Comparison of ENCODE assay signal across 2 cellular contexts in genomic region chr5:91955610-91956009, GRCh38.
TF ChIP-seq lines count a peak whose summit lies in the region.

No MANE protein-coding gene starts in this region.

TF ChIP-seq in SK-N-SH, 30 proteins besides CTCF, POLR2A, EP300 and RAD21 (continued from another document):
- no peak for TF ChIP-seq YY1 (IDR thresholded peaks at IDR 0.05; ENCODE audit: low read depth)
- TF ChIP-seq GABPA (IDR thresholded peaks at IDR 0.05; ENCODE audit: low read depth): no peak
- TF ChIP-seq NRF1 (IDR thresholded peaks at IDR 0.05; ENCODE audit: low read depth, low read length): no peak
- no peak for TF ChIP-seq FOSL2 (IDR thresholded peaks at IDR 0.05; ENCODE audit: borderline replicate concordance, low read depth)
- TF ChIP-seq FOXM1 (IDR thresholded peaks at IDR 0.05; ENCODE audit: low read depth): no peak
- no peak for TF ChIP-seq RFX5 (IDR thresholded peaks at IDR 0.05; ENCODE audit: low read length)
- no peak for TF ChIP-seq USF2 (IDR thresholded peaks at IDR 0.05; ENCODE audit: borderline replicate concordance, low read depth, low read length)

TF ChIP-seq in GM12878, 131 proteins besides CTCF, POLR2A, EP300 and RAD21 (continued from another document):
- TF ChIP-seq ZBTB11 (CRISPR knock-in tag; IDR thresholded peaks at IDR 0.05): no peak
- TF ChIP-seq TCF12 (IDR thresholded peaks at IDR 0.05; ENCODE audit: low read depth, low read length): no peak
- TF ChIP-seq SIN3A (IDR thresholded peaks at IDR 0.05; ENCODE audit: low read depth, low read length): no peak
- TF ChIP-seq ATF2 (IDR thresholded peaks at IDR 0.05; ENCODE audit: low read length): no peak
- no peak for TF ChIP-seq BHLHE40 (IDR thresholded peaks at IDR 0.05; ENCODE audit: borderline replicate concordance in 1 of 2, low read depth in 2 of 2, low read length in 1 of 2)
